8 cellular contexts compared by ENCODE assay signal in the genomic region with DNA sequence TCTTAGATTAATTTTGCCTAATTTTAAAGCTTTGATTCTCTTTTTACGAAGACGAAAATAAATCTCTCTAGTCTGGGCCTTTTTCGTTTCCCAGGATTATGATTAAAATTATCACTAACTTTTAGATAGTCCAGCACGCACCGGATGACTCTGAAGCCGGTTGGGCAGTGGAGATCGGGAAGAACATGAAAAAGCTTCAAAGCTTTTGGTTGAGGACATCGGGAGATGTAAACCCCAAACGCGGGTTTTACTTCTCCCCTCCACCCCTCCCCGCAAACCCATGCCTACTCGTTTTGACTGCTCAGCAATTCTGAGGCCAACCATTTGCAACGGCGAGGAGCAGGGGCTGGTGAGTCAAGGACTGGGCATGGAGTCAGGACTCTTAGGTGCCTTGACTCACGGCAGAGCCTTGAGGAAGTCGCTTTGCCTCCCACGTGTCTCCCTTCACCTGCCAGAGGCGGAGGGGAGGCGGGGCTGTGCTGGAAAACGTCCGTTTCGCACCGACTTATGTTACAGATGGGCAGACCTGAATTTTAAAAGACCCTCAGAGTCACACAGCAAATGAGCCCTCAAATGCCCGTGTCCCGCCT. TPM values are rescaled to one million over a fixed set of nuclear protein-coding genes. Genes with fewer than 3 reads are reported as not detected.
DNase-seq lines count a peak whose midpoint lies in the region; ATAC-seq and TF ChIP-seq lines count a peak whose summit lies in the region.

No MANE protein-coding gene starts in this region.

- ATAC-seq in GM19452 (IDR thresholded peaks at IDR 0.05; ENCODE audit: unreplicated experiment), result no peak

- DNase-seq in G401 (ENCODE audit: low spot score) (peak; percentile 73), HT1080 (ENCODE audit: low read depth) (peak; percentile 89), SJSA1 (ENCODE audit: low read depth in 1 of 2, low spot score in 2 of 2) (peak; percentile 86 to 92), cardiac septum (ENCODE audit: low spot score) (peak; percentile 82), pons (ENCODE audit: low spot score) (peak; percentile 62), tibial nerve (ENCODE audit: low spot score in 2 of 2) (peak; percentile 38 to 71)
- peak; percentile 26 for DNase-seq in activated naive CD8-positive, alpha-beta T cell treated with anti-CD3 and anti-CD28 coated beads, Interleukin-2, amount 50 U/mL, for 16 hours (ENCODE audit: low read depth, low spot score)

- H3K27ac ChIP-seq in SJSA1, result peak overlapping the region; percentile 99
- peak overlapping the region; percentile 83 to 93 (median 86) for H3K27ac ChIP-seq in tibial nerve

- no peaks in the 10 kb centered on the region for H3K9me3 ChIP-seq in SJSA1 (replicated peaks)
- H3K9me3 ChIP-seq in tibial nerve, result no peaks in the 10 kb centered on the region

- no peak for TF ChIP-seq CTCF in tibial nerve (IDR thresholded peaks at IDR 0.05)

- peak overlapping the region; percentile 73 for H3K4me3 ChIP-seq in SJSA1
- H3K4me3 ChIP-seq in tibial nerve, result peak overlapping the region; percentile 76 to 91 (median 88)

- TF ChIP-seq POLR2A in tibial nerve (IDR thresholded peaks at IDR 0.05), result no peak

- H3K27me3 ChIP-seq in SJSA1 (replicated peaks) (no peaks in the 10 kb centered on the region), tibial nerve (no peaks in the 10 kb centered on the region)

- 1 to 2% methylated on average over 25 of the region's 25 CpGs for WGBS in tibial nerve, 2 donors

- peaks cover 53% of the 10 kb centered on the region for H3K4me1 ChIP-seq in SJSA1 (replicated peaks)
- H3K4me1 ChIP-seq in tibial nerve, result peaks cover 0 to 46% (median 17%) of the 10 kb centered on the region in 4 donors

- H3K36me3 ChIP-seq in SJSA1 (peaks cover 11% of the 10 kb centered on the region; the same call in 1 of the 2 replicates), tibial nerve (no peaks in the 10 kb centered on the region)

- no peak for TF ChIP-seq EP300 in tibial nerve (IDR thresholded peaks at IDR 0.05)

- in situ Hi-C loops in G401 (cut with HindIII; ENCODE audit: low sequenced_read_pairs), result no loop called here

- intact Hi-C loops in cardiac septum (cut with DNase I), result loop anchor here (5.0 kb wide), 1 partner anchor 81 kb away; a partner anchor contains a TSS

RNA-seq across cellular contexts. Expression of a gene that starts 1.0 kb away (rescaled TPM):
- total RNA-seq in G401 (2014; rRNA removed; shearing (Covaris generic)), result 42.7 and 59.0 TPM in 2 replicates
- 69.7 and 82.3 TPM in 2 replicates for total RNA-seq in HT1080 (2014; rRNA removed; shearing (Covaris generic))
- polyA plus RNA-seq in HT1080 (2015; cell fraction: cytosol; rRNA removed), result 55.5 and 56.1 TPM in 2 replicates
- polyA plus RNA-seq in HT1080 (2015; cell fraction: nucleus; rRNA removed), result 36.9 and 43.5 TPM in 2 replicates
- total RNA-seq in SJSA1 (2014; rRNA removed; shearing (Covaris generic)), result 91.2 and 94.6 TPM in 2 replicates
- total RNA-seq in cardiac septum, result 22.4 TPM
- 10 to 100 TPM; 14.7 to 27.8 (median 19.5) TPM for total RNA-seq in tibial nerve

Comparison
In these comparisons a context has a peak if more than half of its experiments do, and no peak if none do; other contexts are left out.
1. DNase-seq: peak in every context shown above with its lines; median percentile 89 in HT1080; 89 in SJSA1; 82 in cardiac septum; 73 in G401; 62 in pons; 54 in tibial nerve; 26 in activated naive CD8-positive, alpha-beta T cell treated with anti-CD3 and anti-CD28 coated beads, Interleukin-2, amount 50 U/mL, for 16 hours.